Comparison of ENCODE assay signal across 23 cellular contexts in the genomic region with DNA sequence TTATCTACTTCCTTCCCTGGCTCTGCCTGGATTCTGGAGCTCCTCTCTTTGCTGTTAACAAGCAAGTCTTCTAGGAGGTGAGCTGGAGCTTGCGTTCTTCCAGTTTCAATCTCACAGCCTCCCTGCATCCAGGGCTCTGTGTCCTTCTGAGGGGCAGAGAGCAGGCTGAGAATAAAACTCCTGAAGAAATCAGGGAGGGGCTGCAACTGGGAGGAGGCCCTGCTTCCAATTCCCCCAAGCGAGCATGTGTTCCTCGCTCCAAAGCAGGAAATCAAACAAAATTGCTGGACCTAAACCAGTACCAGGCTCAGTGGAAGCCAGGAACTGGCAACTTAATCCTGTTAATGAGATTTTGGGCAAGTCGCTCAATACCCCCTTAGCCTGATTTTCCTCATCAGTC.
"Had no signal": no experiment of that assay in that cellular context is flagged by ENCODE, and none has a peak within 500 bp of the region (broad histone marks: within the 10 kb centered on the region; RNA-seq: fewer than 3 reads in every experiment).

No MANE protein-coding gene starts in this region.

- H3K27me3 Mint-ChIP-seq: activated CD4-positive, alpha-beta memory T cell treated with anti-CD3 and anti-CD28 coated beads, Interleukin-2, amount 10 ng/mL, durations not matched to agents 7 days and 5 days; activated CD4-positive, alpha-beta T cell treated with anti-CD3 and anti-CD28 coated beads for 36 hours; activated naive CD4-positive, alpha-beta T cell treated with anti-CD3 and anti-CD28 coated beads, Interleukin-2, amount 10 ng/mL, durations not matched to agents 7 days and 5 days; activated naive CD8-positive, alpha-beta T cell treated with anti-CD3 and anti-CD28 coated beads for 36 hours had no signal

- H3K4me1 Mint-ChIP-seq: activated CD4-positive, alpha-beta memory T cell treated with anti-CD3 and anti-CD28 coated beads, Interleukin-2, amount 10 ng/mL, durations not matched to agents 7 days and 5 days; activated CD4-positive, alpha-beta T cell treated with anti-CD3 and anti-CD28 coated beads for 36 hours; activated naive CD4-positive, alpha-beta T cell treated with anti-CD3 and anti-CD28 coated beads, Interleukin-2, amount 10 ng/mL, durations not matched to agents 7 days and 5 days; activated naive CD8-positive, alpha-beta T cell treated with anti-CD3 and anti-CD28 coated beads for 36 hours had no signal

- H3K9me3 Mint-ChIP-seq: activated naive CD8-positive, alpha-beta T cell treated with anti-CD3 and anti-CD28 coated beads for 36 hours; activated T-helper 2 cell treated with anti-CD3 and anti-CD28 coated beads, Interferon-gamma antibody, Interleukin-2, Interleukin-4, amounts not matched to agents 10 μg/mL and 5 μg/mL and 100 μg/mL, durations not matched to agents 14 hours and 24 hours and 36 hours had no signal

- H3K9me3 ChIP-seq: Peyer's patch, SJCRH30, SK-N-SH had no signal

- H3K27ac ChIP-seq: Peyer's patch, RWPE1, SJCRH30, VCaP had no signal

- H3K27me3 ChIP-seq: Peyer's patch, SJCRH30 had no signal

- H3K27ac Mint-ChIP-seq: activated CD4-positive, alpha-beta memory T cell treated with anti-CD3 and anti-CD28 coated beads, Interleukin-2, amount 10 ng/mL, durations not matched to agents 7 days and 5 days; activated CD4-positive, alpha-beta T cell treated with anti-CD3 and anti-CD28 coated beads for 36 hours; activated naive CD4-positive, alpha-beta T cell treated with anti-CD3 and anti-CD28 coated beads, Interleukin-2, amount 10 ng/mL, durations not matched to agents 7 days and 5 days; activated naive CD8-positive, alpha-beta T cell treated with anti-CD3 and anti-CD28 coated beads for 36 hours; activated T-cell treated with anti-CD3 and anti-CD28 coated beads, Interleukin-2, amount 50 U/mL, for 72 hours; activated T-helper 2 cell treated with anti-CD3 and anti-CD28 coated beads, Interferon-gamma antibody, Interleukin-2, Interleukin-4, amounts not matched to agents 10 μg/mL and 5 μg/mL and 100 μg/mL, durations not matched to agents 14 hours and 24 hours and 36 hours had no signal

- H3K36me3 Mint-ChIP-seq: activated naive CD4-positive, alpha-beta T cell treated with anti-CD3 and anti-CD28 coated beads, Interleukin-2, amount 10 ng/mL, durations not matched to agents 7 days and 5 days; activated naive CD8-positive, alpha-beta T cell treated with anti-CD3 and anti-CD28 coated beads for 36 hours had no signal

- ATAC-seq: activated CD4-positive, alpha-beta T cell treated with anti-CD3 and anti-CD28 coated beads for 36 hours; activated T-cell treated with anti-CD3 and anti-CD28 coated beads, Interleukin-2, amount 50 U/mL, for 72 hours had no signal

- H3K4me1 ChIP-seq: Peyer's patch, SJCRH30 had no signal

- H3K4me3 Mint-ChIP-seq: activated CD4-positive, alpha-beta memory T cell treated with anti-CD3 and anti-CD28 coated beads, Interleukin-2, amount 10 ng/mL, durations not matched to agents 7 days and 5 days; activated CD4-positive, alpha-beta T cell treated with anti-CD3 and anti-CD28 coated beads for 36 hours; activated naive CD4-positive, alpha-beta T cell treated with anti-CD3 and anti-CD28 coated beads, Interleukin-2, amount 10 ng/mL, durations not matched to agents 7 days and 5 days; activated naive CD8-positive, alpha-beta T cell treated with anti-CD3 and anti-CD28 coated beads for 36 hours; activated T-cell treated with anti-CD3 and anti-CD28 coated beads, Interleukin-2, amount 50 U/mL, for 72 hours had no signal

- H3K4me3 ChIP-seq: Peyer's patch, SJCRH30 had no signal

- DNase-seq: activated CD4-positive, alpha-beta memory T cell treated with anti-CD3 and anti-CD28 coated beads, Interleukin-2, amount 10 ng/mL, durations not matched to agents 7 days and 5 days; activated CD4-positive, alpha-beta T cell treated with anti-CD3 and anti-CD28 coated beads for 36 hours; activated CD4-positive, alpha-beta T cell treated with anti-CD3 and anti-CD28 coated beads, Interleukin-2, amount 50 U/mL, for 1 hour; activated gamma-delta T cell treated with Interleukin-2 at 50 U/mL for 16 hours; activated naive CD4-positive, alpha-beta T cell treated with anti-CD3 and anti-CD28 coated beads, Interleukin-2, amount 10 ng/mL, durations not matched to agents 7 days and 5 days; activated naive CD8-positive, alpha-beta T cell treated with anti-CD3 and anti-CD28 coated beads for 36 hours; activated T-cell treated with anti-CD3 and anti-CD28 coated beads for 4 hours; activated T-cell treated with anti-CD3 and anti-CD28 coated beads, Interleukin-2, amount 50 U/mL, for 72 hours; cortex of kidney; Kasumi-1; NCI-H1105 treated with DMSO at 0.1 percent for 48 hours; NCI-H1436 treated with DMSO at 0.1 percent for 48 hours; NCI-H187; NCI-H2081 treated with DMSO at 0.1 percent for 48 hours; NK-92 treated with Interleukin-12 subunit alpha and Interleukin-12 subunit beta, amount 100 ng/mL, for 24 hours; Peyer's patch; Right ventricle myocardium superior; SJCRH30; SK-N-SH; T-helper 1 cell had no signal

- H3K36me3 ChIP-seq: Peyer's patch had no signal
